Comparison of ENCODE assay signal across 8 cellular contexts in the genomic region with DNA sequence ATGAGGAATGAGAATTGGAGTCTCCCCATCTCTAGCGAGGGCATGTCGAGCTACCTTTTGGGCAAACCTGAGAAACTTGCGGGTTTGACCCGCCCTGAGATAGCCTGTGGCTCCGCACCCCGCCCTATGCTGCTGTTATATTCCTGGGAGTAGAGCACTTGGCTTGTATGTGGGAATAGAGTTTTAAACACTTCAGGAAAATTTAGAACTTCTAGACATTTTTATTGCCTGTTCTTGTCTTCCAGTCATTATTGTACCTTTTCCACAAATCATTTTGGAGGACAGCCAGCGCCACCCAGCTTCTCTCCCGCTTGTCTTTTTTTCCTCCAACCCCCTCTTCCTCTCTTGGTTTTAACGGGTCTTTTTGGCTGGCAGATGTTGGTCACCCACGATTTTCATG. TPM values are rescaled to one million over a fixed set of nuclear protein-coding genes. Genes with fewer than 3 reads are reported as not detected.
DNase-seq lines count a peak whose midpoint lies in the region; ATAC-seq and TF ChIP-seq lines count a peak whose summit lies in the region.

No MANE protein-coding gene starts in this region.

- H3K4me1 ChIP-seq in OCI-LY7 (ENCODE audit: insufficient read depth, low read length, poor library complexity, severe bottlenecking) = peaks cover 25% of the 10 kb centered on the region

- no peaks in the 10 kb centered on the region for H3K27me3 Mint-ChIP-seq in central memory CD8-positive, alpha-beta T cell

- BruUV-seq in OCI-LY7 (replicated peaks; lab: Mats Ljungman, UMichigan) = TSS peak; percentile 62

- DNase-seq in NOMO-1 treated with dmso at 0.1 percent for 144 hours (lab: John Stamatoyannopoulos, UW; ENCODE audit: unreplicated experiment) (peak; percentile 4), NOMO-1 treated with DMSO at 0.1 percent for 48 hours (lab: John Stamatoyannopoulos, UW; ENCODE audit: unreplicated experiment) (no peak), OCI-LY7 (ENCODE audit: low spot score) (peak; percentile 53), left colon (peak; percentile 51 to 52), substantia nigra (lab: John Stamatoyannopoulos, UW) (peak in 8 of 49 donors; percentile 4 to 49 (median 15))
- no peak for DNase-seq in central memory CD8-positive, alpha-beta T cell (ENCODE audit: low spot score in 2 of 2)

- POLR2A ChIA-PET in OCI-LY7 (lab: Charles Lee) = interaction anchor here (0.7 to 2.5 kb wide), 10 partner anchors 8 to 96 kb away, joined by 3 to 12 read pairs (median 4); a partner anchor contains a TSS

- H2AFZ ChIP-seq in OCI-LY7 (ENCODE audit: low read length) = peak overlapping the region; percentile 91; the same call in 1 of the 2 replicates

- no peaks in the 10 kb centered on the region for H3K9me2 ChIP-seq in OCI-LY7 (ENCODE audit: insufficient read depth, low read length)

- H3K4me2 ChIP-seq in OCI-LY7 (ENCODE audit: low read length) = peak overlapping the region; percentile 96

- H3K27ac Mint-ChIP-seq in central memory CD8-positive, alpha-beta T cell (ENCODE audit: low read depth) = peak overlapping the region; percentile 97

- H3K36me3 Mint-ChIP-seq in central memory CD8-positive, alpha-beta T cell (ENCODE audit: insufficient read depth) = peaks cover 30% of the 10 kb centered on the region

- CTCF ChIA-PET in OCI-LY7 (lab: Charles Lee; ENCODE audit: unreplicated experiment) = interaction anchor here (1.4 to 1.5 kb wide), 2 partner anchors 8 to 96 kb away, joined by 3 read pairs; a partner anchor contains a TSS

- ATAC-seq in HG02759 (IDR thresholded peaks at IDR 0.05; ENCODE audit: unreplicated experiment) = peak; percentile 26
- ATAC-seq in central memory CD8-positive, alpha-beta T cell (replicated peaks; ENCODE audit: extremely low read depth, poor library complexity, severe bottlenecking) = no peak
- peak; percentile 68 for ATAC-seq in left colon
- ATAC-seq in HG03354 (IDR thresholded peaks at IDR 0.05; ENCODE audit: poor library complexity, severe bottlenecking, unreplicated experiment) = no peak

- H3K4me3 Mint-ChIP-seq in central memory CD8-positive, alpha-beta T cell = peak overlapping the region; percentile 97

- TF ChIP-seq CTCF in OCI-LY7 (conservative IDR thresholded peaks at IDR 0.05; ENCODE audit: low read length) = peak; percentile 73

- peaks cover 47% of the 10 kb centered on the region for H3K36me3 ChIP-seq in OCI-LY7 (ENCODE audit: insufficient read depth, low read length)

- peak overlapping the region; percentile 60 for H3K27ac ChIP-seq in OCI-LY7 (ENCODE audit: low read depth, low read length, poor library complexity, severe bottlenecking)
- peak overlapping the region; percentile 81 for H3K27ac ChIP-seq in substantia nigra (ENCODE audit: low read depth, low read length, poor library complexity, severe bottlenecking)

- peaks cover 62% of the 10 kb centered on the region for H3K4me1 Mint-ChIP-seq in central memory CD8-positive, alpha-beta T cell

- H3K4me3 ChIP-seq in OCI-LY7 (ENCODE audit: low read depth, low read length, poor library complexity, severe bottlenecking) = peak overlapping the region; percentile 97

- peaks cover 72% of the 10 kb centered on the region for H3K79me2 ChIP-seq in OCI-LY7 (ENCODE audit: insufficient read depth, low read depth, low read length)

- H4K20me1 ChIP-seq in OCI-LY7 (ENCODE audit: insufficient read depth, low read length) = no peaks in the 10 kb centered on the region

- H3K9me3 ChIP-seq in OCI-LY7 (ENCODE audit: low read length) = no peaks in the 10 kb centered on the region

- intact Hi-C loops in OCI-LY7 (cut with micrococcal nuclease; ENCODE audit: unreplicated experiment) = loop anchor here (2.0 to 5.0 kb wide), 2 partner anchors 93 to 181 kb away; a partner anchor contains a TSS
- intact Hi-C loops in left colon (cut with DNase I, micrococcal nuclease) = no loop called here

- no peaks in the 10 kb centered on the region for H3K9me3 Mint-ChIP-seq in central memory CD8-positive, alpha-beta T cell

RNA-seq across cellular contexts. Expression of a gene that starts 0.7 kb away (rescaled TPM):
- 37.9 and 51.7 TPM in 2 replicates for total RNA-seq in OCI-LY7 (2014; rRNA removed; shearing (Covaris generic))
- total RNA-seq in OCI-LY7 (2022) = 54.9 and 58.5 TPM in 2 replicates
- 10 to 100 TPM; 30.4 to 30.6 TPM for total RNA-seq in left colon

Comparison
In these comparisons a context has a peak if more than half of its experiments do, and no peak if none do; other contexts are left out.
1. DNase-seq: peak in NOMO-1 treated with dmso at 0.1 percent for 144 hours (single experiment), OCI-LY7 (single experiment) and left colon (2 of 2); none in NOMO-1 treated with DMSO at 0.1 percent for 48 hours (single experiment) and central memory CD8-positive, alpha-beta T cell (0 of 2).
2. ATAC-seq: peak in HG02759 (single experiment) and left colon (single experiment); none in central memory CD8-positive, alpha-beta T cell (single experiment) and HG03354 (single experiment).